Comparison of ENCODE assay signal across 1 cellular context in genomic region chr4:185203380-185204237, GRCh38.
TF ChIP-seq lines count a peak whose summit lies in the region.

Gene CFAP97 (minus strand): TSS chr4:185204000. CDS start chr4:185191196, 12,804 bp downstream.

TF ChIP-seq in WTC11, 78 proteins besides CTCF, POLR2A, EP300 and RAD21 (continued from another document):
- TF ChIP-seq ARID4B (CRISPR knock-in tag; IDR thresholded peaks at IDR 0.05; ENCODE audit: borderline replicate concordance) (no peak), MXD4 (CRISPR knock-in tag; IDR thresholded peaks at IDR 0.05; ENCODE audit: borderline replicate concordance) (no peak), ATF6 (CRISPR knock-in tag; IDR thresholded peaks at IDR 0.05) (no peak), TP53 (CRISPR knock-in tag; IDR thresholded peaks at IDR 0.05) (0 out of 2 replicates have a peak, but pooled peaks have one; percentile 63), ZNF232 (CRISPR knock-in tag; IDR thresholded peaks at IDR 0.05) (no peak), TEAD1 (CRISPR knock-in tag; IDR thresholded peaks at IDR 0.05) (peak; percentile 81), FOXK1 (CRISPR knock-in tag; IDR thresholded peaks at IDR 0.05) (0 out of 2 replicates have a peak, but pooled peaks have one; percentile 15), PRRX2 (CRISPR knock-in tag; IDR thresholded peaks at IDR 0.05) (no peak), ELF4 (CRISPR knock-in tag; IDR thresholded peaks at IDR 0.05; ENCODE audit: low read depth) (no peak), IRF2 (CRISPR knock-in tag; IDR thresholded peaks at IDR 0.05; ENCODE audit: borderline replicate concordance, low read depth) (0 out of 2 replicates have a peak, but pooled peaks have one; percentile 41), STAT6 (CRISPR knock-in tag; conservative IDR thresholded peaks at IDR 0.05; ENCODE audit: low read depth) (no peak), EMX1 (CRISPR knock-in tag; IDR thresholded peaks at IDR 0.05) (no peak), HMGA2 (CRISPR knock-in tag; IDR thresholded peaks at IDR 0.05) (no peak), NFATC4 (CRISPR knock-in tag; IDR thresholded peaks at IDR 0.05) (no peak), E2F5 (CRISPR knock-in tag; IDR thresholded peaks at IDR 0.05) (no peak), MYBL2 (CRISPR knock-in tag; IDR thresholded peaks at IDR 0.05) (no peak), ZNF512 (CRISPR knock-in tag; IDR thresholded peaks at IDR 0.05; ENCODE audit: borderline replicate concordance) (no peak), OVOL2 (CRISPR knock-in tag; IDR thresholded peaks at IDR 0.05; ENCODE audit: borderline replicate concordance) (no peak), SOX15 (CRISPR knock-in tag; IDR thresholded peaks at IDR 0.05) (no peak), JUN (CRISPR knock-in tag; IDR thresholded peaks at IDR 0.05) (0 out of 2 replicates have a peak, but pooled peaks have one; percentile 47), CREB1 (CRISPR knock-in tag; IDR thresholded peaks at IDR 0.05) (no peak), ZNF317 (CRISPR knock-in tag; IDR thresholded peaks at IDR 0.05; ENCODE audit: borderline replicate concordance, low read depth) (0 out of 2 replicates have a peak, but pooled peaks have one; percentile 7), RELA (CRISPR knock-in tag; IDR thresholded peaks at IDR 0.05; ENCODE audit: borderline replicate concordance) (no peak), HMGXB4 (CRISPR knock-in tag; IDR thresholded peaks at IDR 0.05) (peak; percentile 69; the same call in 1 of the 2 replicates), FOXP1 (CRISPR knock-in tag; IDR thresholded peaks at IDR 0.05; ENCODE audit: borderline replicate concordance) (no peak; the same call in 1 of the 2 replicates), E2F4 (CRISPR knock-in tag; IDR thresholded peaks at IDR 0.05; ENCODE audit: borderline replicate concordance, low read depth) (no peak), ZNF671 (CRISPR knock-in tag; IDR thresholded peaks at IDR 0.05) (no peak)
- TF ChIP-seq, protein P1, sequence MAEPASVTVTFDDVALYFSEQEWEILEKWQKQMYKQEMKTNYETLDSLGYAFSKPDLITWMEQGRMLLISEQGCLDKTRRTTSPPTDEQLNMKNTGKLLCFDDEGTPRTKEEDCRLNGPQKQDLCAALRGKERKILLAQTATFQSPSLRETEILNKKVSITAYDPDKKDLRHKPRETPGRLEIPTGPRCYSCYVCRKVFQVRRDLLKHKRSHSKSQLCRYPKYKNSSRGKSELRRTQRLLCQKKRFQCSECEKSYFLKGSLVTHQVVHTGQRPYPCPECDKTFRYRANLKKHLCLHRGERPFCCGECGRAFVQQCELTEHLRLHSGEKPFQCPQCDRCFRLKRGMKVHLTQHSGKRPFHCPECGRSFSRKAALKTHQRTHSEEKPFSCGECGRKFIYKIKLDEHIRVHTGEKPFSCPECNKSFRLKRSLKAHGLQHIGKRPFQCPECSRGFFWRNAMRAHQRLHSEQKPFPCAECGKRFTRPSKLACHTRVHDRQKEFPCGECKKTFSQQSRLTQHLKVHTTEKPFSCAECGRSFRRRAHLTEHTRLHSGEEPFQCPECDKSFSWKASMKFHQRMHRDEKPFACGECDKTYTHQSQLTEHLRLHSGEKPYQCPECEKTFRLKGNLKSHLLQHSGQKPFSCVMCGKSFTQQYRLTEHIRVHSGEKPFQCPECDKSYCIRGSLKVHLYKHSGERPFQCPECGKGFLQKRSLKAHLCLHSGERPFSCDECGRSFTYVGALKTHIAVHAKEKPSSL (CRISPR knock-in tag; conservative IDR thresholded peaks at IDR 0.05) = no peak
- TF ChIP-seq, protein P2, sequence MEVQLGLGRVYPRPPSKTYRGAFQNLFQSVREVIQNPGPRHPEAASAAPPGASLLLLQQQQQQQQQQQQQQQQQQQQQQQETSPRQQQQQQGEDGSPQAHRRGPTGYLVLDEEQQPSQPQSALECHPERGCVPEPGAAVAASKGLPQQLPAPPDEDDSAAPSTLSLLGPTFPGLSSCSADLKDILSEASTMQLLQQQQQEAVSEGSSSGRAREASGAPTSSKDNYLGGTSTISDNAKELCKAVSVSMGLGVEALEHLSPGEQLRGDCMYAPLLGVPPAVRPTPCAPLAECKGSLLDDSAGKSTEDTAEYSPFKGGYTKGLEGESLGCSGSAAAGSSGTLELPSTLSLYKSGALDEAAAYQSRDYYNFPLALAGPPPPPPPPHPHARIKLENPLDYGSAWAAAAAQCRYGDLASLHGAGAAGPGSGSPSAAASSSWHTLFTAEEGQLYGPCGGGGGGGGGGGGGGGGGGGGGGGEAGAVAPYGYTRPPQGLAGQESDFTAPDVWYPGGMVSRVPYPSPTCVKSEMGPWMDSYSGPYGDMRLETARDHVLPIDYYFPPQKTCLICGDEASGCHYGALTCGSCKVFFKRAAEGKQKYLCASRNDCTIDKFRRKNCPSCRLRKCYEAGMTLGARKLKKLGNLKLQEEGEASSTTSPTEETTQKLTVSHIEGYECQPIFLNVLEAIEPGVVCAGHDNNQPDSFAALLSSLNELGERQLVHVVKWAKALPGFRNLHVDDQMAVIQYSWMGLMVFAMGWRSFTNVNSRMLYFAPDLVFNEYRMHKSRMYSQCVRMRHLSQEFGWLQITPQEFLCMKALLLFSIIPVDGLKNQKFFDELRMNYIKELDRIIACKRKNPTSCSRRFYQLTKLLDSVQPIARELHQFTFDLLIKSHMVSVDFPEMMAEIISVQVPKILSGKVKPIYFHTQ (CRISPR knock-in tag; IDR thresholded peaks at IDR 0.05) = no peak
